1 cellular context compared by ENCODE assay signal in the genomic region with DNA sequence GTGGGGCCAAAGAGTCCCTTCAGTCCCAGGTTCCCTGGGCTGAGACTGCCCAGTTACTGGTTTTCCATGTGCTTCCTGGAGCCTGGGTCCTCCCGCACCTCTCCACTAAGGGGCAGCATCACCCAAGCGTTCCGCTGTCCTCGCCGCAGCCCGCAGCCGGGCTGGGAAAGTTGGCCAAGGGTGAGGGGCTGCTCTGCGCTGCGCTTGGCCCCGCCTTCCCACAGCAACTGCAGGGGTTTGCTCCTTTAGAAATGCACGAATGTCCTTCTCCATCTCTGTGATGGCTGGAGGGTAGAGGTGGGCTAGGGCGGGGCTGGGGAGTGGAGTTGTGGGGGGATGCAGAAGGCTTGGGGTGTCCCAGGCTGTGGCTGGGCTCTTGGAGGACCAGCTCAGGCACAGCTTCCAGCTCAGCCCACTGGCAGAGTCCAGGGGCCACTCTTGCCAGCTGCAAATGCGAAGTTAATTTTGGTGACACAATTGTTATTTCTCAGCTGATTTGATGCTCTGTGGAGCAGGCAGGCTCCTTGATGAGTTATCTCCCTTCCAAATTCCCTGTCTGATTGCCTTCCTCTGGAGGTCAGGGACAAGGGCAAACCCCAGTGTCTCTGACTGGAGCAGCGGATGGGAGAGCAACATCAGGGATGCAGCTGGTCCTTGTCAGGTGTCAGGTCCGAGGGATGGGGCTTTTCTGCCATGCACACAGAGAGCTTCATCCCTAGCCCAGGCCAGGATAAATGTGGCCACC.
A peak's percentile ranks its signal among the peaks of the same experiment; 100 is the strongest.
TF ChIP-seq lines count a peak whose summit lies in the region.

No MANE protein-coding gene starts in this region.

TF ChIP-seq in HepG2, 621 proteins besides CTCF, POLR2A, EP300 and RAD21 (continued from another document and continues in another):
- TF ChIP-seq ZNF441 (CRISPR knock-in tag; IDR thresholded peaks at IDR 0.05; ENCODE audit: borderline replicate concordance) (peak; percentile 33; the same call in 1 of the 2 replicates), RFXANK (CRISPR knock-in tag; IDR thresholded peaks at IDR 0.05) (no peak), PBX3 (CRISPR knock-in tag; IDR thresholded peaks at IDR 0.05; ENCODE audit: borderline replicate concordance) (no peak), HNRNPK (IDR thresholded peaks at IDR 0.05; ENCODE audit: low read depth, low read length, poor library complexity, severe bottlenecking) (no peak), ARID3A (IDR thresholded peaks at IDR 0.05; ENCODE audit: low read depth, low read length) (no peak), ZNF768 (CRISPR knock-in tag; IDR thresholded peaks at IDR 0.05) (peak; percentile 72; the same call in 1 of the 2 replicates), ZFP37 (CRISPR knock-in tag; IDR thresholded peaks at IDR 0.05; ENCODE audit: borderline replicate concordance) (peak; percentile 86), ETV6 (CRISPR knock-in tag; conservative IDR thresholded peaks at IDR 0.05) (peak; percentile 51; the same call in 1 of the 2 replicates), LCORL (IDR thresholded peaks at IDR 0.05) (no peak), LCORL (CRISPR knock-in tag; IDR thresholded peaks at IDR 0.05) (peak; percentile 96), ZBTB39 (CRISPR knock-in tag; IDR thresholded peaks at IDR 0.05) (peak; percentile 62), TOPORS (CRISPR knock-in tag; IDR thresholded peaks at IDR 0.05) (no peak), FOXO4 (CRISPR knock-in tag; conservative IDR thresholded peaks at IDR 0.05) (0 out of 2 replicates have a peak, but pooled peaks have one; percentile 89), FIP1L1 (IDR thresholded peaks at IDR 0.05; ENCODE audit: borderline replicate concordance, insufficient read depth, low read depth, low read length) (no peak), NFKB2 (CRISPR knock-in tag; IDR thresholded peaks at IDR 0.05; ENCODE audit: borderline replicate concordance) (peak; percentile 81; the same call in 1 of the 2 replicates), ZFP36L1 (CRISPR knock-in tag; IDR thresholded peaks at IDR 0.05) (0 out of 2 replicates have a peak, but pooled peaks have one; percentile 29), ZNF20 (CRISPR knock-in tag; IDR thresholded peaks at IDR 0.05) (no peak), ATF7 (IDR thresholded peaks at IDR 0.05) (no peak), ATF7 (CRISPR knock-in tag; IDR thresholded peaks at IDR 0.05) (no peak), FOSL2 (CRISPR knock-in tag; IDR thresholded peaks at IDR 0.05) (peak; percentile 59), ZSCAN21 (CRISPR knock-in tag; IDR thresholded peaks at IDR 0.05; ENCODE audit: borderline replicate concordance) (no peak; the same call in 1 of the 2 replicates), ZNF839 (CRISPR knock-in tag; IDR thresholded peaks at IDR 0.05; ENCODE audit: borderline replicate concordance) (no peak), MTF1 (CRISPR knock-in tag; IDR thresholded peaks at IDR 0.05) (no peak), SIX4 (CRISPR knock-in tag; IDR thresholded peaks at IDR 0.05) (no peak), YY1 (IDR thresholded peaks at IDR 0.05; ENCODE audit: insufficient read depth, insufficient replicate concordance, low read depth, low read length) (peak; percentile 76), ZFP1 (CRISPR knock-in tag; IDR thresholded peaks at IDR 0.05) (no peak), SIX1 (CRISPR knock-in tag; IDR thresholded peaks at IDR 0.05; ENCODE audit: borderline replicate concordance) (peak; percentile 48; the same call in 1 of the 2 replicates), AHR (CRISPR knock-in tag; IDR thresholded peaks at IDR 0.05) (peak; percentile 76; the same call in 1 of the 2 replicates), ZNF124 (CRISPR knock-in tag; IDR thresholded peaks at IDR 0.05) (peak; percentile 98), ZNF530 (CRISPR knock-in tag; IDR thresholded peaks at IDR 0.05; ENCODE audit: low read depth) (no peak)
- TF ChIP-seq, protein P1, sequence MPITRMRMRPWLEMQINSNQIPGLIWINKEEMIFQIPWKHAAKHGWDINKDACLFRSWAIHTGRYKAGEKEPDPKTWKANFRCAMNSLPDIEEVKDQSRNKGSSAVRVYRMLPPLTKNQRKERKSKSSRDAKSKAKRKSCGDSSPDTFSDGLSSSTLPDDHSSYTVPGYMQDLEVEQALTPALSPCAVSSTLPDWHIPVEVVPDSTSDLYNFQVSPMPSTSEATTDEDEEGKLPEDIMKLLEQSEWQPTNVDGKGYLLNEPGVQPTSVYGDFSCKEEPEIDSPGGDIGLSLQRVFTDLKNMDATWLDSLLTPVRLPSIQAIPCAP (CRISPR knock-in tag; IDR thresholded peaks at IDR 0.05; ENCODE audit: low read depth), result no peak
- TF ChIP-seq, protein P2, sequence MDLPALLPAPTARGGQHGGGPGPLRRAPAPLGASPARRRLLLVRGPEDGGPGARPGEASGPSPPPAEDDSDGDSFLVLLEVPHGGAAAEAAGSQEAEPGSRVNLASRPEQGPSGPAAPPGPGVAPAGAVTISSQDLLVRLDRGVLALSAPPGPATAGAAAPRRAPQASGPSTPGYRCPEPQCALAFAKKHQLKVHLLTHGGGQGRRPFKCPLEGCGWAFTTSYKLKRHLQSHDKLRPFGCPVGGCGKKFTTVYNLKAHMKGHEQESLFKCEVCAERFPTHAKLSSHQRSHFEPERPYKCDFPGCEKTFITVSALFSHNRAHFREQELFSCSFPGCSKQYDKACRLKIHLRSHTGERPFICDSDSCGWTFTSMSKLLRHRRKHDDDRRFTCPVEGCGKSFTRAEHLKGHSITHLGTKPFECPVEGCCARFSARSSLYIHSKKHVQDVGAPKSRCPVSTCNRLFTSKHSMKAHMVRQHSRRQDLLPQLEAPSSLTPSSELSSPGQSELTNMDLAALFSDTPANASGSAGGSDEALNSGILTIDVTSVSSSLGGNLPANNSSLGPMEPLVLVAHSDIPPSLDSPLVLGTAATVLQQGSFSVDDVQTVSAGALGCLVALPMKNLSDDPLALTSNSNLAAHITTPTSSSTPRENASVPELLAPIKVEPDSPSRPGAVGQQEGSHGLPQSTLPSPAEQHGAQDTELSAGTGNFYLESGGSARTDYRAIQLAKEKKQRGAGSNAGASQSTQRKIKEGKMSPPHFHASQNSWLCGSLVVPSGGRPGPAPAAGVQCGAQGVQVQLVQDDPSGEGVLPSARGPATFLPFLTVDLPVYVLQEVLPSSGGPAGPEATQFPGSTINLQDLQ (CRISPR knock-in tag; IDR thresholded peaks at IDR 0.05), result no peak
- TF ChIP-seq, protein P3, sequence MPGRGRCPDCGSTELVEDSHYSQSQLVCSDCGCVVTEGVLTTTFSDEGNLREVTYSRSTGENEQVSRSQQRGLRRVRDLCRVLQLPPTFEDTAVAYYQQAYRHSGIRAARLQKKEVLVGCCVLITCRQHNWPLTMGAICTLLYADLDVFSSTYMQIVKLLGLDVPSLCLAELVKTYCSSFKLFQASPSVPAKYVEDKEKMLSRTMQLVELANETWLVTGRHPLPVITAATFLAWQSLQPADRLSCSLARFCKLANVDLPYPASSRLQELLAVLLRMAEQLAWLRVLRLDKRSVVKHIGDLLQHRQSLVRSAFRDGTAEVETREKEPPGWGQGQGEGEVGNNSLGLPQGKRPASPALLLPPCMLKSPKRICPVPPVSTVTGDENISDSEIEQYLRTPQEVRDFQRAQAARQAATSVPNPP (CRISPR knock-in tag; IDR thresholded peaks at IDR 0.05), result no peak
- TF ChIP-seq, protein P4, sequence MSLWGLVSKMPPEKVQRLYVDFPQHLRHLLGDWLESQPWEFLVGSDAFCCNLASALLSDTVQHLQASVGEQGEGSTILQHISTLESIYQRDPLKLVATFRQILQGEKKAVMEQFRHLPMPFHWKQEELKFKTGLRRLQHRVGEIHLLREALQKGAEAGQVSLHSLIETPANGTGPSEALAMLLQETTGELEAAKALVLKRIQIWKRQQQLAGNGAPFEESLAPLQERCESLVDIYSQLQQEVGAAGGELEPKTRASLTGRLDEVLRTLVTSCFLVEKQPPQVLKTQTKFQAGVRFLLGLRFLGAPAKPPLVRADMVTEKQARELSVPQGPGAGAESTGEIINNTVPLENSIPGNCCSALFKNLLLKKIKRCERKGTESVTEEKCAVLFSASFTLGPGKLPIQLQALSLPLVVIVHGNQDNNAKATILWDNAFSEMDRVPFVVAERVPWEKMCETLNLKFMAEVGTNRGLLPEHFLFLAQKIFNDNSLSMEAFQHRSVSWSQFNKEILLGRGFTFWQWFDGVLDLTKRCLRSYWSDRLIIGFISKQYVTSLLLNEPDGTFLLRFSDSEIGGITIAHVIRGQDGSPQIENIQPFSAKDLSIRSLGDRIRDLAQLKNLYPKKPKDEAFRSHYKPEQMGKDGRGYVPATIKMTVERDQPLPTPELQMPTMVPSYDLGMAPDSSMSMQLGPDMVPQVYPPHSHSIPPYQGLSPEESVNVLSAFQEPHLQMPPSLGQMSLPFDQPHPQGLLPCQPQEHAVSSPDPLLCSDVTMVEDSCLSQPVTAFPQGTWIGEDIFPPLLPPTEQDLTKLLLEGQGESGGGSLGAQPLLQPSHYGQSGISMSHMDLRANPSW (CRISPR knock-in tag; IDR thresholded peaks at IDR 0.05; ENCODE audit: borderline replicate concordance), result peak; percentile 66; the same call in 1 of the 2 replicates
- TF ChIP-seq, protein P5, sequence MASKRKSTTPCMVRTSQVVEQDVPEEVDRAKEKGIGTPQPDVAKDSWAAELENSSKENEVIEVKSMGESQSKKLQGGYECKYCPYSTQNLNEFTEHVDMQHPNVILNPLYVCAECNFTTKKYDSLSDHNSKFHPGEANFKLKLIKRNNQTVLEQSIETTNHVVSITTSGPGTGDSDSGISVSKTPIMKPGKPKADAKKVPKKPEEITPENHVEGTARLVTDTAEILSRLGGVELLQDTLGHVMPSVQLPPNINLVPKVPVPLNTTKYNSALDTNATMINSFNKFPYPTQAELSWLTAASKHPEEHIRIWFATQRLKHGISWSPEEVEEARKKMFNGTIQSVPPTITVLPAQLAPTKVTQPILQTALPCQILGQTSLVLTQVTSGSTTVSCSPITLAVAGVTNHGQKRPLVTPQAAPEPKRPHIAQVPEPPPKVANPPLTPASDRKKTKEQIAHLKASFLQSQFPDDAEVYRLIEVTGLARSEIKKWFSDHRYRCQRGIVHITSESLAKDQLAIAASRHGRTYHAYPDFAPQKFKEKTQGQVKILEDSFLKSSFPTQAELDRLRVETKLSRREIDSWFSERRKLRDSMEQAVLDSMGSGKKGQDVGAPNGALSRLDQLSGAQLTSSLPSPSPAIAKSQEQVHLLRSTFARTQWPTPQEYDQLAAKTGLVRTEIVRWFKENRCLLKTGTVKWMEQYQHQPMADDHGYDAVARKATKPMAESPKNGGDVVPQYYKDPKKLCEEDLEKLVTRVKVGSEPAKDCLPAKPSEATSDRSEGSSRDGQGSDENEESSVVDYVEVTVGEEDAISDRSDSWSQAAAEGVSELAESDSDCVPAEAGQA (IDR thresholded peaks at IDR 0.05; ENCODE audit: low read depth), result no peak
- TF ChIP-seq, protein P5 (CRISPR knock-in tag; IDR thresholded peaks at IDR 0.05; ENCODE audit: borderline replicate concordance), result no peak
